Comparison of ENCODE assay signal across 8 cellular contexts in the genomic region with DNA sequence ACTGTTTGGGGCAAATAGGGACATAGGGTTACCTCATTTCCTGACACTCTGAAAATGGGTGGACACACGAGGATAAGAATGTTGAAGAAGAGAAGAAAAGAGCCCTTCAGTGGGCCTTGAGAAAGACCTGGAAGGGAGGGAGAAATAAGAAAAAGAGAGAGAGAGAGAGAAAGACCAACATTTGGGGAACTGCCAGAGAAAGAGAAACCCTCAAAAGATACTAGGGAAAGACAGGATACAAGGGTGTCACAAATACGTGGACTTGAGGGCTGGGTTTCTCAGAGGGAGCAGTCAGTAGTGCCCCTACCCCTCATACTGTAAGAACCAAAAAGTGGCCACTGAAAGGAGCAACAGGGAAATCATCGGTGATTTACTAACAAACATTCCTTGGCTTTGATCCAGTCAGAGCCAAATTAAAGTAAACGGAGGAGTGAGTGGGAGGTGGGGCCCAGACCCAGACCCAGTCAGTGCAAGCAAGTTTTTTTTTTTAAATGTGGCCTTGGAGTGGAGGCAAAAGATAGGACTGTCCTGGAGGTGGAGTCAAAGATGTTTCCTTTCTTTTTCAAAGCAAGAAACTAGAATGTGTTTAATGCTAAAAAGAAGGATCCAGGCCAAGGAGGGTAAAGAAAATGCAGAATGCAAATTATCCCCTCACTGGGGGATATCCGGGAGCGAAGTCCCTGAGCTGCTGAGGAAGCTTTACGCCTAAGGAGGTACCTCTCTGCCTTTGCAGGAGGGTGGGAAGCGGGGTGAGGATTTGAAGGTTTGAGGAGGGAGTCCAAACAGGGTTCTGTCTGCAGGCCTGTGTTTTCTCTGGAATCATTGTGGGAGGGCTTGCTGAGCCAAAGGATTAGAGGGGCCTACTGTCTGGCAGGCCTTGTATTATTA.
DNase-seq lines count a peak whose midpoint lies in the region; ATAC-seq and TF ChIP-seq lines count a peak whose summit lies in the region.

No MANE protein-coding gene starts in this region.

- H3K27me3 Mint-ChIP-seq in activated CD4-positive, alpha-beta T cell treated with anti-CD3 and anti-CD28 coated beads, Interleukin-2, amount 10 ng/mL, durations not matched to agents 24 days and 14 days = no peaks in the 10 kb centered on the region
- no peaks in the 10 kb centered on the region for H3K27me3 Mint-ChIP-seq in activated naive CD8-positive, alpha-beta T cell treated with anti-CD3 and anti-CD28 coated beads, Interleukin-2, amount 50 U/mL, for 24 hours

- peak overlapping the region; percentile 3 for H3K4me3 ChIP-seq in thoracic aorta
- H3K4me3 ChIP-seq in MG63 = no peak overlapping the region

- peak overlapping the region; percentile 85 for H3K4me3 Mint-ChIP-seq in activated CD4-positive, alpha-beta T cell treated with anti-CD3 and anti-CD28 coated beads, Interleukin-2, amount 10 ng/mL, durations not matched to agents 24 days and 14 days
- peak overlapping the region; percentile 84 for H3K4me3 Mint-ChIP-seq in activated naive CD8-positive, alpha-beta T cell treated with anti-CD3 and anti-CD28 coated beads, Interleukin-2, amount 50 U/mL, for 24 hours

- H3K36me3 Mint-ChIP-seq in activated CD4-positive, alpha-beta T cell treated with anti-CD3 and anti-CD28 coated beads, Interleukin-2, amount 10 ng/mL, durations not matched to agents 24 days and 14 days (ENCODE audit: low read depth) = peaks cover 70% of the 10 kb centered on the region
- peaks cover 84% of the 10 kb centered on the region for H3K36me3 Mint-ChIP-seq in activated naive CD8-positive, alpha-beta T cell treated with anti-CD3 and anti-CD28 coated beads, Interleukin-2, amount 50 U/mL, for 24 hours (ENCODE audit: low read depth)

- H3K9me3 Mint-ChIP-seq in activated CD4-positive, alpha-beta T cell treated with anti-CD3 and anti-CD28 coated beads, Interleukin-2, amount 10 ng/mL, durations not matched to agents 24 days and 14 days = no peaks in the 10 kb centered on the region
- no peaks in the 10 kb centered on the region for H3K9me3 Mint-ChIP-seq in activated naive CD8-positive, alpha-beta T cell treated with anti-CD3 and anti-CD28 coated beads, Interleukin-2, amount 50 U/mL, for 24 hours

- peaks cover 62% of the 10 kb centered on the region for H3K4me1 Mint-ChIP-seq in activated CD4-positive, alpha-beta T cell treated with anti-CD3 and anti-CD28 coated beads, Interleukin-2, amount 10 ng/mL, durations not matched to agents 24 days and 14 days
- peaks cover 76% of the 10 kb centered on the region for H3K4me1 Mint-ChIP-seq in activated naive CD8-positive, alpha-beta T cell treated with anti-CD3 and anti-CD28 coated beads, Interleukin-2, amount 50 U/mL, for 24 hours

- no peaks in the 10 kb centered on the region for H3K36me3 ChIP-seq in thoracic aorta
- no peaks in the 10 kb centered on the region for H3K36me3 ChIP-seq in MG63

- intact Hi-C loops in activated CD4-positive, alpha-beta T cell treated with anti-CD3 and anti-CD28 coated beads, Interleukin-2, amount 10 ng/mL, durations not matched to agents 24 days and 14 days (cut with micrococcal nuclease) = no loop called here

- H3K9me3 ChIP-seq in thoracic aorta = no peaks in the 10 kb centered on the region
- H3K9me3 ChIP-seq in MG63 = no peaks in the 10 kb centered on the region

- peak overlapping the region; percentile 95 for H3K27ac Mint-ChIP-seq in activated CD4-positive, alpha-beta T cell treated with anti-CD3 and anti-CD28 coated beads, Interleukin-2, amount 10 ng/mL, durations not matched to agents 24 days and 14 days
- peak overlapping the region; percentile 91 for H3K27ac Mint-ChIP-seq in activated naive CD8-positive, alpha-beta T cell treated with anti-CD3 and anti-CD28 coated beads, Interleukin-2, amount 50 U/mL, for 24 hours

- H3K27me3 ChIP-seq in thoracic aorta (replicated peaks; ENCODE audit: insufficient read depth) = no peaks in the 10 kb centered on the region
- no peaks in the 10 kb centered on the region for H3K27me3 ChIP-seq in MG63

- no peak for DNase-seq in activated CD4-positive, alpha-beta T cell treated with anti-CD3 and anti-CD28 coated beads, Interleukin-2, amount 10 ng/mL, durations not matched to agents 24 days and 14 days
- no peak for DNase-seq in activated CD4-positive, alpha-beta T cell treated with anti-CD3 and anti-CD28 coated beads, Interleukin-2, amount 50 U/mL, for 48 hours
- no peak for DNase-seq in activated naive CD8-positive, alpha-beta T cell treated with anti-CD3 and anti-CD28 coated beads, Interleukin-2, amount 50 U/mL, for 24 hours
- DNase-seq in islet precursor cell = peak; percentile 80
- no peak for DNase-seq in thoracic aorta (ENCODE audit: low spot score)
- DNase-seq in NCI-H526 treated with DMSO at 0.1 percent for 48 hours (lab: John Stamatoyannopoulos, UW) = no peak
- DNase-seq in MG63 = no peak
- DNase-seq in midbrain (lab: John Stamatoyannopoulos, UW) = no peak

- no peak overlapping the region for H3K27ac ChIP-seq in thoracic aorta

- TF ChIP-seq CTCF in thoracic aorta (IDR thresholded peaks at IDR 0.05) = no peak

- peaks cover 3 to 16% of the 10 kb centered on the region in 2 donors for H3K4me1 ChIP-seq in thoracic aorta (ENCODE audit: control insufficient read depth in 1 of 2, low read depth in 2 of 2)

- ATAC-seq in activated naive CD8-positive, alpha-beta T cell treated with anti-CD3 and anti-CD28 coated beads, Interleukin-2, amount 50 U/mL, for 24 hours = peak; percentile 53
- no peak for ATAC-seq in thoracic aorta (ENCODE audit: insufficient number of reproducible peaks, low FRiP score, low read depth)
